In genomic region chr7:50662996-50663395, GRCh38 we compare ENCODE assay signal across 25 cellular contexts.
DNase-seq lines count a peak whose midpoint lies in the region; ATAC-seq and TF ChIP-seq lines count a peak whose summit lies in the region.
"Had no signal": no experiment of that assay in that cellular context is flagged by ENCODE, and none has a peak within 500 bp of the region (broad histone marks: within the 10 kb centered on the region; RNA-seq: fewer than 3 reads in every experiment).

No MANE protein-coding gene starts in this region.

- H3K36me3 Mint-ChIP-seq in activated CD8-positive, alpha-beta T cell treated with anti-CD3 and anti-CD28 coated beads, Interleukin-2, amount 10 ng/mL, durations not matched to agents 7 days and 5 days (ENCODE audit: low read depth), result peaks cover 7% of the 10 kb centered on the region
- H3K36me3 Mint-ChIP-seq in activated CD8-positive, alpha-beta T cell treated with anti-CD3 and anti-CD28 coated beads for 36 hours (ENCODE audit: low read depth), result peaks cover 2% of the 10 kb centered on the region
- no peaks in the 10 kb centered on the region for H3K36me3 Mint-ChIP-seq in CD8-positive, alpha-beta memory T cell

- no peaks in the 10 kb centered on the region for H3K9me3 ChIP-seq in CD8-positive, alpha-beta memory T cell (ENCODE audit: low read length)
- H3K9me3 ChIP-seq: lower lobe of right lung, MG63, thyroid gland had no signal

- H3K27ac Mint-ChIP-seq in activated CD8-positive, alpha-beta T cell treated with anti-CD3 and anti-CD28 coated beads, Interleukin-2, amount 10 ng/mL, durations not matched to agents 7 days and 5 days, result peak overlapping the region; percentile 86
- H3K27ac Mint-ChIP-seq in activated CD8-positive, alpha-beta T cell treated with anti-CD3 and anti-CD28 coated beads for 36 hours, result no peak overlapping the region
- H3K27ac Mint-ChIP-seq in CD8-positive, alpha-beta memory T cell, result peak overlapping the region; percentile 28 to 96 (median 72)
- H3K27ac Mint-ChIP-seq: activated T-cell treated with anti-CD3 and anti-CD28 coated beads, Interleukin-2, amount 50 U/mL, for 72 hours; HFFc6 had no signal

- H3K4me3 ChIP-seq in CD8-positive, alpha-beta memory T cell (ENCODE audit: low read length), result no peak overlapping the region
- no peak overlapping the region for H3K4me3 ChIP-seq in coronary artery
- H3K4me3 ChIP-seq: GM12878, hepatocyte, lower lobe of right lung, MG63, thyroid gland had no signal

- no peak overlapping the region for H3K27ac ChIP-seq in CD8-positive, alpha-beta memory T cell (ENCODE audit: low read depth, low read length)
- no peak overlapping the region for H3K27ac ChIP-seq in coronary artery
- H3K27ac ChIP-seq: epithelial cell of prostate, hepatocyte, thyroid gland had no signal

- peaks cover 81% of the 10 kb centered on the region for H3K4me1 Mint-ChIP-seq in activated CD8-positive, alpha-beta T cell treated with anti-CD3 and anti-CD28 coated beads, Interleukin-2, amount 10 ng/mL, durations not matched to agents 7 days and 5 days (ENCODE audit: low read depth)
- peaks cover 54% of the 10 kb centered on the region for H3K4me1 Mint-ChIP-seq in activated CD8-positive, alpha-beta T cell treated with anti-CD3 and anti-CD28 coated beads for 36 hours (ENCODE audit: low read depth)
- H3K4me1 Mint-ChIP-seq in CD8-positive, alpha-beta memory T cell, result peaks cover 56 to 61% (median 58%) of the 10 kb centered on the region in 3 donors

- H3K36me3 ChIP-seq in CD8-positive, alpha-beta memory T cell (ENCODE audit: insufficient read depth, low read length), result no peaks in the 10 kb centered on the region
- H3K36me3 ChIP-seq: thyroid gland had no signal

- no peak for TF ChIP-seq CTCF in activated CD8-positive, alpha-beta T cell treated with anti-CD3 and anti-CD28 coated beads for 36 hours (IDR thresholded peaks at IDR 0.05)
- TF ChIP-seq CTCF in coronary artery (IDR thresholded peaks at IDR 0.05), result no peak

- ATAC-seq in activated CD8-positive, alpha-beta T cell treated with anti-CD3 and anti-CD28 coated beads, Interleukin-2, amount 10 ng/mL, durations not matched to agents 7 days and 5 days, result no peak
- ATAC-seq in activated CD8-positive, alpha-beta T cell treated with anti-CD3 and anti-CD28 coated beads for 36 hours, result no peak
- ATAC-seq: GM12878, lower lobe of right lung, sciatic nerve had no signal

- peaks cover 57% of the 10 kb centered on the region for H3K4me1 ChIP-seq in CD8-positive, alpha-beta memory T cell (ENCODE audit: insufficient read depth, low read length)

- CTCF ChIA-PET in activated CD8-positive, alpha-beta T cell treated with anti-CD3 and anti-CD28 coated beads, Interleukin-2, amount 10 ng/mL, durations not matched to agents 7 days and 5 days (lab: Charles Lee), result interaction anchor here (1.0 to 6.2 kb wide), 8 partner anchors 9 to 500 kb away, joined by 3 to 30 read pairs (median 6); no protein-coding TSS in a partner anchor
- CTCF ChIA-PET in activated CD8-positive, alpha-beta T cell treated with anti-CD3 and anti-CD28 coated beads for 36 hours (lab: Charles Lee), result interaction anchor here (0.6 to 2.4 kb wide), 3 partner anchors 30 to 478 kb away, joined by 3 to 11 read pairs (median 6); no protein-coding TSS in a partner anchor
- CTCF ChIA-PET in CD8-positive, alpha-beta memory T cell (lab: Charles Lee), result interaction anchor here (0.8 to 3.3 kb wide), 5 partner anchors 9 to 195 kb away, joined by 3 to 11 read pairs (median 8); no protein-coding TSS in a partner anchor

- no peaks in the 10 kb centered on the region for H3K27me3 ChIP-seq in CD8-positive, alpha-beta memory T cell (ENCODE audit: insufficient read depth, low read length, poor library complexity, severe bottlenecking)
- H3K27me3 ChIP-seq: hepatocyte, MG63, thyroid gland had no signal

- intact Hi-C loops in activated CD8-positive, alpha-beta T cell treated with anti-CD3 and anti-CD28 coated beads for 36 hours (cut with micrococcal nuclease), result no loop called here
- intact Hi-C loops in posterior vena cava (cut with DNase I), result no loop called here

- no peaks in the 10 kb centered on the region for H3K27me3 Mint-ChIP-seq in activated CD8-positive, alpha-beta T cell treated with anti-CD3 and anti-CD28 coated beads, Interleukin-2, amount 10 ng/mL, durations not matched to agents 7 days and 5 days (ENCODE audit: low read depth)
- H3K27me3 Mint-ChIP-seq in activated CD8-positive, alpha-beta T cell treated with anti-CD3 and anti-CD28 coated beads for 36 hours, result no peaks in the 10 kb centered on the region
- H3K27me3 Mint-ChIP-seq in CD8-positive, alpha-beta memory T cell, result no peaks in the 10 kb centered on the region

- H3K4me3 Mint-ChIP-seq in activated CD8-positive, alpha-beta T cell treated with anti-CD3 and anti-CD28 coated beads, Interleukin-2, amount 10 ng/mL, durations not matched to agents 7 days and 5 days, result peak overlapping the region; percentile 75
- H3K4me3 Mint-ChIP-seq in activated CD8-positive, alpha-beta T cell treated with anti-CD3 and anti-CD28 coated beads for 36 hours, result no peak overlapping the region
- H3K4me3 Mint-ChIP-seq in CD8-positive, alpha-beta memory T cell, result peak overlapping the region in 6 of 7 donors; percentile 31 to 93 (median 89)
- H3K4me3 Mint-ChIP-seq: HFFc6 had no signal

- DNase-seq in activated CD8-positive, alpha-beta T cell treated with anti-CD3 and anti-CD28 coated beads, Interleukin-2, amount 10 ng/mL, durations not matched to agents 7 days and 5 days, result no peak
- no peak for DNase-seq in activated CD8-positive, alpha-beta T cell treated with anti-CD3 and anti-CD28 coated beads for 36 hours
- DNase-seq in CD8-positive, alpha-beta memory T cell, result no peak
- DNase-seq in coronary artery (ENCODE audit: low spot score) (peak; percentile 53), posterior vena cava (ENCODE audit: low spot score) (peak; percentile 64), NCI-H1436 treated with DMSO at 0.1 percent for 48 hours (lab: John Stamatoyannopoulos, UW) (no peak), retina (no peak), RPMI8226 (no peak)
- DNase-seq: ACHN; activated CD4-positive, alpha-beta T cell treated with anti-CD3 and anti-CD28 coated beads, Interleukin-2, amount 50 U/mL, for 48 hours; dermis blood vessel endothelial cell; DMS53; HFFc6; IMR-90; lower lobe of right lung; MG63; NCI-H1694; NCI-H774; SHP77 treated with DMSO at 0.1 percent for 48 hours; thyroid gland had no signal

- POLR2A ChIA-PET in activated CD8-positive, alpha-beta T cell treated with anti-CD3 and anti-CD28 coated beads, Interleukin-2, amount 10 ng/mL, durations not matched to agents 7 days and 5 days (lab: Charles Lee), result no interaction called here
- POLR2A ChIA-PET in activated CD8-positive, alpha-beta T cell treated with anti-CD3 and anti-CD28 coated beads for 36 hours (lab: Charles Lee), result no interaction called here
- POLR2A ChIA-PET in CD8-positive, alpha-beta memory T cell (lab: Charles Lee), result no interaction called here

- H3K9me3 Mint-ChIP-seq in activated CD8-positive, alpha-beta T cell treated with anti-CD3 and anti-CD28 coated beads, Interleukin-2, amount 10 ng/mL, durations not matched to agents 7 days and 5 days (ENCODE audit: insufficient read depth), result no peaks in the 10 kb centered on the region
- H3K9me3 Mint-ChIP-seq in activated CD8-positive, alpha-beta T cell treated with anti-CD3 and anti-CD28 coated beads for 36 hours, result no peaks in the 10 kb centered on the region
- H3K9me3 Mint-ChIP-seq in CD8-positive, alpha-beta memory T cell, result no peaks in the 10 kb centered on the region
- H3K9me3 Mint-ChIP-seq: activated T-cell treated with anti-CD3 and anti-CD28 coated beads, Interleukin-2, amount 50 U/mL, for 72 hours; HFFc6 had no signal

Comparison
In these comparisons a context has a peak if more than half of its experiments do, and no peak if none do; other contexts are left out.
1. DNase-seq: peak in coronary artery (single experiment) and posterior vena cava (single experiment); none in activated CD8-positive, alpha-beta T cell treated with anti-CD3 and anti-CD28 coated beads, Interleukin-2, amount 10 ng/mL, durations not matched to agents 7 days and 5 days (single experiment), activated CD8-positive, alpha-beta T cell treated with anti-CD3 and anti-CD28 coated beads for 36 hours (single experiment), CD8-positive, alpha-beta memory T cell (0 of 5), NCI-H1436 treated with DMSO at 0.1 percent for 48 hours (single experiment), retina (single experiment) and RPMI8226 (single experiment).